Comparison of ENCODE assay signal across 19 cellular contexts in genomic region chr1:33146038-33146437, GRCh38. TPM values are rescaled to one million over a fixed set of nuclear protein-coding genes. Genes with fewer than 3 reads are reported as not detected.
DNase-seq lines count a peak whose midpoint lies in the region; ATAC-seq and TF ChIP-seq lines count a peak whose summit lies in the region.
"Had no signal": no experiment of that assay in that cellular context is flagged by ENCODE, and none has a peak within 500 bp of the region (broad histone marks: within the 10 kb centered on the region; RNA-seq: fewer than 3 reads in every experiment).

No MANE protein-coding gene starts in this region.

- no peak for ATAC-seq in GM21390 (IDR thresholded peaks at IDR 0.05; ENCODE audit: unreplicated experiment)
- ATAC-seq: A549 had no signal

- H3K9me3 Mint-ChIP-seq in nephron progenitor cell, result no peaks in the 10 kb centered on the region
- H3K9me3 Mint-ChIP-seq: CD14-positive monocyte; CD4-positive, alpha-beta memory T cell; GM23338; HFFc6 had no signal

- H3K9me3 ChIP-seq in HEK293 (ENCODE audit: control insufficient read depth, insufficient read depth, low read depth, low read length) (no peaks in the 10 kb centered on the region), esophagus squamous epithelium (no peaks in the 10 kb centered on the region)
- H3K9me3 ChIP-seq: A549, BLaER1 had no signal

- 82 to 90% methylated on average over 1 to 2 of the region's 2 CpGs for WGBS in esophagus squamous epithelium, 2 donors

- H3K27ac Mint-ChIP-seq in nephron progenitor cell, result peak overlapping the region; percentile 61
- H3K27ac Mint-ChIP-seq: GM23338, HFFc6 had no signal

- CTCF ChIA-PET in HEK293 (lab: Yijun Ruan, JAX), result interaction anchor here (0.5 kb wide), 1 partner anchor 486 kb away, joined by 3 read pairs; no protein-coding TSS in a partner anchor

- H3K36me3 Mint-ChIP-seq in nephron progenitor cell (ENCODE audit: low read depth), result peaks cover 15% of the 10 kb centered on the region

- DNase-seq in NCI-H446 (lab: John Stamatoyannopoulos, UW) (peak; percentile 36 to 78), SK-N-DZ (ENCODE audit: low spot score) (peak; percentile 22), nephron progenitor cell (no peak), esophagus squamous epithelium (lab: John Stamatoyannopoulos, UW) (no peak), cerebellum (ENCODE audit: low spot score) (no peak), activated T-cell treated with anti-CD3 and anti-CD28 coated beads for 4 hours (no peak)
- DNase-seq: CD4-positive, alpha-beta memory T cell; DMS153; DMS79; GDM1; HCEC 1CT; HFFc6 had no signal

- no peaks in the 10 kb centered on the region for H3K27me3 ChIP-seq in esophagus squamous epithelium
- H3K27me3 ChIP-seq: BLaER1 had no signal

- peaks cover 47% of the 10 kb centered on the region for H3K4me1 Mint-ChIP-seq in nephron progenitor cell
- H3K4me1 Mint-ChIP-seq: CD14-positive monocyte had no signal

- H3K27me3 Mint-ChIP-seq in nephron progenitor cell (ENCODE audit: low read depth, poor library complexity), result peaks cover 4% of the 10 kb centered on the region
- H3K27me3 Mint-ChIP-seq: CD4-positive, alpha-beta memory T cell had no signal

- H3K4me1 ChIP-seq in HEK293 (ENCODE audit: control insufficient read depth, insufficient read depth, low read length) (peaks cover 3% of the 10 kb centered on the region), esophagus squamous epithelium (peaks cover 6 to 43% (median 19%) of the 10 kb centered on the region in 3 donors)
- H3K4me1 ChIP-seq: A549 had no signal

- peaks cover 0 to 17% of the 10 kb centered on the region in 2 experiments; a peak in 1 of 3 replicates for H3K36me3 ChIP-seq in HEK293 (ENCODE audit: control insufficient read depth in 2 of 2, insufficient read depth in 1 of 2, low read length in 2 of 2)
- H3K36me3 ChIP-seq in esophagus squamous epithelium, result peaks cover 0 to 36% (median 0%) of the 10 kb centered on the region in 3 donors

- H3K4me3 ChIP-seq in HEK293 (ENCODE audit: low read depth, low read length) (no peak overlapping the region), esophagus squamous epithelium (no peak overlapping the region)
- H3K4me3 ChIP-seq: A549, BLaER1, GM23338 had no signal

- TF ChIP-seq CTCF in HEK293 (tag by site-specific recombination; IDR thresholded peaks at IDR 0.05) (no peak), nephron progenitor cell (IDR thresholded peaks at IDR 0.05) (no peak), esophagus squamous epithelium (IDR thresholded peaks at IDR 0.05) (no peak)

- intact Hi-C loops in esophagus squamous epithelium (cut with DNase I), result no loop called here

- H3K27ac ChIP-seq in HEK293 (ENCODE audit: extremely low read depth, low read depth, low read length), result no peak overlapping the region
- no peak overlapping the region for H3K27ac ChIP-seq in esophagus squamous epithelium
- H3K27ac ChIP-seq: 22Rv1, A549, BLaER1 had no signal

- POLR2A ChIA-PET in HEK293 (lab: Yijun Ruan, JAX), result no interaction called here

- TF ChIP-seq POLR2A in esophagus squamous epithelium (IDR thresholded peaks at IDR 0.05), result no peak

- H3K4me3 Mint-ChIP-seq in nephron progenitor cell, result no peak overlapping the region
- H3K4me3 Mint-ChIP-seq: CD14-positive monocyte; CD4-positive, alpha-beta memory T cell; GM23338; HFFc6 had no signal

TF ChIP-seq in HEK293, 187 proteins besides CTCF, POLR2A, EP300 and RAD21 (continues in another document):
- TF ChIP-seq ZNF830 (tag by site-specific recombination; IDR thresholded peaks at IDR 0.05; ENCODE audit: low read depth) (no peak), ZFHX2 (tag by site-specific recombination; conservative IDR thresholded peaks at IDR 0.05) (no peak), KLF9 (tag by site-specific recombination; IDR thresholded peaks at IDR 0.05; ENCODE audit: low read depth) (no peak), ZBTB49 (tag by site-specific recombination; IDR thresholded peaks at IDR 0.05; ENCODE audit: low read depth) (no peak), ZNF391 (tag by site-specific recombination; IDR thresholded peaks at IDR 0.05; ENCODE audit: borderline replicate concordance, low read depth) (no peak), HOXD13 (CRISPR knock-in tag; IDR thresholded peaks at IDR 0.05; ENCODE audit: borderline replicate concordance) (no peak), PRDM4 (tag by site-specific recombination; IDR thresholded peaks at IDR 0.05) (no peak), IKZF3 (tag by site-specific recombination; IDR thresholded peaks at IDR 0.05) (no peak), SALL2 (tag by site-specific recombination; IDR thresholded peaks at IDR 0.05; ENCODE audit: borderline replicate concordance) (no peak), SCRT1 (tag by site-specific recombination; IDR thresholded peaks at IDR 0.05; ENCODE audit: borderline replicate concordance) (no peak), ZNF202 (tag by site-specific recombination; IDR thresholded peaks at IDR 0.05; ENCODE audit: borderline replicate concordance) (no peak), ZNF23 (tag by site-specific recombination; IDR thresholded peaks at IDR 0.05; ENCODE audit: borderline replicate concordance) (no peak), ZNF513 (tag by site-specific recombination; IDR thresholded peaks at IDR 0.05) (no peak), ZNF274 (IDR thresholded peaks at IDR 0.05; ENCODE audit: low read length) (no peak), ZNF274 (tag by site-specific recombination; IDR thresholded peaks at IDR 0.05; ENCODE audit: borderline replicate concordance) (no peak), ZNF341 (tag by site-specific recombination; IDR thresholded peaks at IDR 0.05; ENCODE audit: low read depth) (peak; percentile 13; the same call in 1 of the 2 replicates), ZNF132 (tag by site-specific recombination; IDR thresholded peaks at IDR 0.05; ENCODE audit: borderline replicate concordance) (no peak), SCRT2 (tag by site-specific recombination; IDR thresholded peaks at IDR 0.05) (peak; percentile 72), ZNF768 (tag by site-specific recombination; IDR thresholded peaks at IDR 0.05) (no peak), ZNF664 (tag by site-specific recombination; IDR thresholded peaks at IDR 0.05) (0 out of 2 replicates have a peak, but pooled peaks have one; percentile 27)

RNA-seq across cellular contexts. Expression of gene TRIM62, which starts 35.8 kb away (rescaled TPM):
- 2.8 and 3.5 TPM in 2 replicates for polyA plus RNA-seq in SK-N-DZ (2014; cell fraction: cytosol; rRNA removed)
- 1.1 and 1.8 TPM in 2 replicates for polyA plus RNA-seq in SK-N-DZ (2014; cell fraction: nucleus; rRNA removed)
- total RNA-seq in esophagus squamous epithelium (10 to 100 TPM in 1 of 4 donors, 1 to 10 TPM in 3; 5.4 to 17.7 (median 8.0) TPM), cerebellum (5.7 TPM)

Comparison
In these comparisons a context has a peak if more than half of its experiments do, and no peak if none do; other contexts are left out.
1. DNase-seq: peak in NCI-H446 (2 of 2) and SK-N-DZ (single experiment); none in nephron progenitor cell (single experiment), esophagus squamous epithelium (single experiment), cerebellum (single experiment) and activated T-cell treated with anti-CD3 and anti-CD28 coated beads for 4 hours (single experiment).